ENCODE assay signal across 8 cellular contexts in genomic region chr7:102834999-102835398, GRCh38.
DNase-seq lines count a peak whose midpoint lies in the region; ATAC-seq and TF ChIP-seq lines count a peak whose summit lies in the region.

No MANE protein-coding gene starts in this region.

- H4K20me1 ChIP-seq in hepatocyte (ENCODE audit: insufficient read depth, poor library complexity, severe bottlenecking), result no peaks in the 10 kb centered on the region

- TF ChIP-seq CTCF in HEK293 (tag by site-specific recombination; IDR thresholded peaks at IDR 0.05) (no peak), hepatocyte (IDR thresholded peaks at IDR 0.05; ENCODE audit: poor library complexity) (no peak), coronary artery (IDR thresholded peaks at IDR 0.05) (no peak)

- ATAC-seq in GM18508 (IDR thresholded peaks at IDR 0.05; ENCODE audit: insufficient read depth, unreplicated experiment), result peak; percentile 91

- H3K4me3 ChIP-seq in HEK293 (ENCODE audit: low read depth, low read length) (no peak overlapping the region), hepatocyte (no peak overlapping the region), coronary artery (no peak overlapping the region)

- H3K79me2 ChIP-seq in hepatocyte, result no peaks in the 10 kb centered on the region

- H3K36me3 ChIP-seq in HEK293 (ENCODE audit: control insufficient read depth in 2 of 2, insufficient read depth in 1 of 2, low read length in 2 of 2), result no peaks in the 10 kb centered on the region
- no peaks in the 10 kb centered on the region for H3K36me3 ChIP-seq in hepatocyte (replicated peaks; ENCODE audit: insufficient read depth, low read depth)

- DNase-seq in RKO (ENCODE audit: low spot score) (peak; percentile 96), hepatocyte (ENCODE audit: low spot score) (no peak), DMS153 treated with DMSO at 0.1 percent for 48 hours (lab: John Stamatoyannopoulos, UW; ENCODE audit: unreplicated experiment) (no peak), mucosa of gallbladder (ENCODE audit: low spot score) (no peak), coronary artery (ENCODE audit: low spot score) (no peak), ureter (ENCODE audit: low spot score) (no peak)

- H3K27ac ChIP-seq in HEK293 (ENCODE audit: extremely low read depth, low read depth, low read length), result no peak overlapping the region
- peak overlapping the region; percentile 36 for H3K27ac ChIP-seq in hepatocyte
- H3K27ac ChIP-seq in coronary artery, result no peak overlapping the region

- H3K4me1 ChIP-seq in HEK293 (ENCODE audit: control insufficient read depth, insufficient read depth, low read length) (0 out of 2 replicates have a peak, but pooled peaks cover 3% of the 10 kb centered on the region), hepatocyte (ENCODE audit: insufficient read depth) (peaks cover 19% of the 10 kb centered on the region)

- CTCF ChIA-PET in HEK293 (lab: Yijun Ruan, JAX), result interaction anchor here (0.5 kb wide), 1 partner anchor 8 kb away, joined by 3 read pairs; no protein-coding TSS in a partner anchor

- POLR2A ChIA-PET in HEK293 (lab: Yijun Ruan, JAX), result no interaction called here

- H3K4me2 ChIP-seq in hepatocyte, result peak overlapping the region; percentile 19

- no peaks in the 10 kb centered on the region for H3K27me3 ChIP-seq in hepatocyte

- WGBS in hepatocyte (ENCODE audit: low lambda C conversion rate, missing lambda C conversion rate), result 55% methylated on average over 1 of the region's 1 CpG

- no peaks in the 10 kb centered on the region for H3K9me2 ChIP-seq in hepatocyte (replicated peaks; ENCODE audit: insufficient read depth)

- no peaks in the 10 kb centered on the region for H3K9me3 ChIP-seq in HEK293 (ENCODE audit: control insufficient read depth, insufficient read depth, low read depth, low read length)
- no peaks in the 10 kb centered on the region for H3K9me3 ChIP-seq in hepatocyte (ENCODE audit: low read depth)

- no peak overlapping the region for H2AFZ ChIP-seq in hepatocyte

TF ChIP-seq in HEK293, 187 proteins besides CTCF, POLR2A, EP300 and RAD21:
- 0 out of 2 replicates have a peak, but pooled peaks have one; percentile 16 for TF ChIP-seq HIC1 (tag by site-specific recombination; IDR thresholded peaks at IDR 0.05)
- TF ChIP-seq ZNF140 (tag by site-specific recombination; IDR thresholded peaks at IDR 0.05), result no peak
